Comparison of ENCODE assay signal across 8 cellular contexts in genomic region chr12:52175411-52176350, GRCh38. TPM values are rescaled to one million over a fixed set of nuclear protein-coding genes. Genes with fewer than 3 reads are reported as not detected.
DNase-seq lines count a peak whose midpoint lies in the region; ATAC-seq and TF ChIP-seq lines count a peak whose summit lies in the region.

No MANE protein-coding gene starts in this region.

- no peaks in the 10 kb centered on the region for H3K9me3 ChIP-seq in prostate gland

- no peaks in the 10 kb centered on the region for H3K36me3 ChIP-seq in prostate gland

- TF ChIP-seq CTCF in GM12874 (IDR thresholded peaks at IDR 0.05; ENCODE audit: insufficient read depth, low read depth, low read length) = peak; percentile 8; the same call in 1 of the 2 replicates
- peak; percentile 63 for TF ChIP-seq CTCF in choroid plexus epithelial cell (conservative IDR thresholded peaks at IDR 0.05; ENCODE audit: low read depth, low read length)
- peak in 2 of 4 experiments; percentile 65 to 66 for TF ChIP-seq CTCF in prostate gland (IDR thresholded peaks at IDR 0.05)

- H3K4me3 ChIP-seq in choroid plexus epithelial cell (ENCODE audit: low read depth, low read length) = no peak overlapping the region
- no peak overlapping the region for H3K4me3 ChIP-seq in prostate gland

- 47% methylated on average over 19 of the region's 20 CpGs for WGBS in prostate gland

- H3K4me1 ChIP-seq in prostate gland (replicated peaks) = no peaks in the 10 kb centered on the region

- H3K27ac ChIP-seq in prostate gland = peak overlapping the region; percentile 70 to 76

- intact Hi-C loops in prostate gland (cut with DNase I) = no loop called here

- H3K27me3 ChIP-seq in prostate gland (replicated peaks; ENCODE audit: insufficient read depth) = no peaks in the 10 kb centered on the region

- TF ChIP-seq POLR2A in prostate gland (IDR thresholded peaks at IDR 0.05) = no peak

- peak; percentile 92 for DNase-seq in NCI-H2171 treated with DMSO at 0.1 percent for 48 hours (lab: John Stamatoyannopoulos, UW)
- peak; percentile 81 for DNase-seq in choroid plexus epithelial cell (ENCODE audit: low read depth)
- peak; percentile 83 for DNase-seq in prostate gland (ENCODE audit: low spot score)
- DNase-seq in middle frontal gyrus (ENCODE audit: extremely low spot score, low spot score) = no peak
- DNase-seq in LoVo (ENCODE audit: low spot score) = no peak

- no peak for ATAC-seq in HG03175 (IDR thresholded peaks at IDR 0.05; ENCODE audit: unreplicated experiment)
- ATAC-seq in GM19035 (IDR thresholded peaks at IDR 0.05; ENCODE audit: unreplicated experiment) = no peak

RNA-seq across cellular contexts. Expression of gene KRT80, which starts 16.1 kb away (rescaled TPM):
- 1 to 10 TPM; 1.9 to 3.7 TPM for total RNA-seq in prostate gland

RNA-seq across cellular contexts. Expression of gene KRT7, which starts 57.4 kb away (rescaled TPM):
- 100 to 1,000 TPM in 1 of 2 donors, 10 to 100 TPM in 1; 53.1 to 151 TPM for total RNA-seq in prostate gland

Comparison
In these comparisons a context has a peak if more than half of its experiments do, and no peak if none do; other contexts are left out.
1. DNase-seq: peak in NCI-H2171 treated with DMSO at 0.1 percent for 48 hours (single experiment), choroid plexus epithelial cell (single experiment) and prostate gland (single experiment); none in middle frontal gyrus (single experiment) and LoVo (single experiment).